Comparison of ENCODE assay signal across 8 cellular contexts in genomic region chr16:58336332-58337089, GRCh38. TPM values are rescaled to one million over a fixed set of nuclear protein-coding genes. Genes with fewer than 3 reads are reported as not detected.
DNase-seq lines count a peak whose midpoint lies in the region; ATAC-seq and TF ChIP-seq lines count a peak whose summit lies in the region.

No MANE protein-coding gene starts in this region.

- H4K8ac ChIP-seq in trophoblast cell (ENCODE audit: low read depth, low read length), result no peak overlapping the region

- in situ Hi-C loops in GM23248 (cut with MboI), result loop anchor here (25.0 kb wide), 1 partner anchor 326 kb away; no protein-coding TSS in a partner anchor

- CTCF ChIA-PET in SK-N-SH (lab: Yijun Ruan, JAX), result interaction anchor here (0.6 to 21.6 kb wide), 82 partner anchors 9 to 447 kb away, joined by 3 to 542 read pairs (median 4); partner anchors contain the start of genes GINS3, NDRG4 and PRSS54

- no peak overlapping the region for H3K14ac ChIP-seq in trophoblast cell (ENCODE audit: low read length)

- H3K27me3 ChIP-seq in DND-41 (ENCODE audit: insufficient read depth, low read length, poor library complexity), result no peaks in the 10 kb centered on the region
- H3K27me3 ChIP-seq in GM23248 (replicated peaks; ENCODE audit: insufficient read depth), result no peaks in the 10 kb centered on the region; the same call in 1 of the 2 replicates
- H3K27me3 ChIP-seq in Loucy (ENCODE audit: insufficient read depth, low read length, poor library complexity, severe bottlenecking), result no peaks in the 10 kb centered on the region
- no peaks in the 10 kb centered on the region for H3K27me3 ChIP-seq in SK-N-SH (ENCODE audit: insufficient read depth)
- no peaks in the 10 kb centered on the region for H3K27me3 ChIP-seq in trophoblast cell (ENCODE audit: insufficient read depth, low read length)
- no peaks in the 10 kb centered on the region for H3K27me3 ChIP-seq in upper lobe of left lung

- H4K12ac ChIP-seq in trophoblast cell (ENCODE audit: low read depth, low read length), result no peak overlapping the region

- H3K27ac Mint-ChIP-seq in activated naive CD4-positive, alpha-beta T cell treated with anti-CD3 and anti-CD28 coated beads, Interleukin-2, amount 50 U/mL, for 24 hours, result no peak overlapping the region

- no peaks in the 10 kb centered on the region for H3K9me3 Mint-ChIP-seq in activated naive CD4-positive, alpha-beta T cell treated with anti-CD3 and anti-CD28 coated beads, Interleukin-2, amount 50 U/mL, for 24 hours

- POLR2A ChIA-PET in SK-N-SH (lab: Yijun Ruan, JAX), result interaction anchor here (0.7 to 1.4 kb wide), 4 partner anchors 22 to 164 kb away, joined by 3 to 9 read pairs (median 4); partner anchors contain the start of gene NDRG4

- peaks cover 10% of the 10 kb centered on the region for H3K4me1 ChIP-seq in DND-41 (ENCODE audit: insufficient read depth, low read length)
- no peaks in the 10 kb centered on the region for H3K4me1 ChIP-seq in GM23248 (ENCODE audit: insufficient read depth)
- H3K4me1 ChIP-seq in Loucy (ENCODE audit: insufficient read depth, low read length, poor library complexity, severe bottlenecking), result peaks cover 4% of the 10 kb centered on the region
- H3K4me1 ChIP-seq in SK-N-SH (ENCODE audit: control insufficient read depth in 1 of 2, insufficient read depth in 2 of 2, low read depth in 1 of 2, low read length in 1 of 2), result no peaks in the 10 kb centered on the region; a peak in 2 of 4 replicates
- H3K4me1 ChIP-seq in trophoblast cell (ENCODE audit: control insufficient read depth in 1 of 2, insufficient read depth in 2 of 2, low read length in 2 of 2), result no peaks in the 10 kb centered on the region
- H3K4me1 ChIP-seq in upper lobe of left lung, result peaks cover 0 to 9% (median 5%) of the 10 kb centered on the region in 4 donors

- no peak overlapping the region for H3K18ac ChIP-seq in trophoblast cell (ENCODE audit: low read length)

- H2AFZ ChIP-seq in DND-41 (ENCODE audit: low read depth, low read length) (peak overlapping the region; percentile 70), GM23248 (peak overlapping the region; percentile 91), Loucy (ENCODE audit: low read length) (peak overlapping the region; percentile 79), SK-N-SH (ENCODE audit: low read depth) (peak overlapping the region; percentile 72), trophoblast cell (ENCODE audit: insufficient read depth, low read length, poor library complexity) (no peak overlapping the region)

- peaks cover 8% of the 10 kb centered on the region for H3K4me1 Mint-ChIP-seq in activated naive CD4-positive, alpha-beta T cell treated with anti-CD3 and anti-CD28 coated beads, Interleukin-2, amount 50 U/mL, for 24 hours

- H3K79me1 ChIP-seq in trophoblast cell (ENCODE audit: low read length), result no peaks in the 10 kb centered on the region

- peak; percentile 94 for TF ChIP-seq RAD21 in SK-N-SH (IDR thresholded peaks at IDR 0.05; ENCODE audit: low read length)

- ATAC-seq in DND-41 (ENCODE audit: insufficient read depth, low read depth), result peak; percentile 94
- peak; percentile 66 for ATAC-seq in Right ventricle myocardium inferior
- ATAC-seq in upper lobe of left lung (ENCODE audit: low FRiP score in 2 of 2), result peak; percentile 75 to 91

- H2AK5ac ChIP-seq in trophoblast cell (ENCODE audit: low read length), result no peak overlapping the region

- no peak overlapping the region for H2BK5ac ChIP-seq in trophoblast cell (ENCODE audit: low read depth, low read length, poor library complexity)

- H3K4me3 Mint-ChIP-seq in activated naive CD4-positive, alpha-beta T cell treated with anti-CD3 and anti-CD28 coated beads, Interleukin-2, amount 50 U/mL, for 24 hours, result peak overlapping the region; percentile 17

- peak overlapping the region; percentile 66 for H3K4me2 ChIP-seq in DND-41 (ENCODE audit: insufficient read depth, low read length)
- H3K4me2 ChIP-seq in GM23248 (ENCODE audit: unreplicated experiment), result peak overlapping the region; percentile 95
- H3K4me2 ChIP-seq in Loucy (ENCODE audit: low read depth, low read length, poor library complexity, severe bottlenecking), result peak overlapping the region; percentile 55
- H3K4me2 ChIP-seq in SK-N-SH, result peak overlapping the region; percentile 35; the same call in 1 of the 2 replicates
- H3K4me2 ChIP-seq in trophoblast cell (ENCODE audit: low read length), result no peak overlapping the region

- H3K36me3 ChIP-seq in DND-41 (ENCODE audit: insufficient read depth, low read length) (no peaks in the 10 kb centered on the region), GM23248 (ENCODE audit: low read depth) (no peaks in the 10 kb centered on the region), Loucy (ENCODE audit: insufficient read depth, low read length) (no peaks in the 10 kb centered on the region), SK-N-SH (replicated peaks in 1 of 2; ENCODE audit: control insufficient read depth in 1 of 2, insufficient read depth in 2 of 2, low read length in 1 of 2) (no peaks in the 10 kb centered on the region), trophoblast cell (ENCODE audit: control insufficient read depth in 1 of 2, insufficient read depth in 2 of 2, low read length in 2 of 2) (no peaks in the 10 kb centered on the region), upper lobe of left lung (no peaks in the 10 kb centered on the region)

- H3K23ac ChIP-seq in trophoblast cell (ENCODE audit: low read length), result no peak overlapping the region

- no peaks in the 10 kb centered on the region for H3K9me3 ChIP-seq in DND-41 (ENCODE audit: insufficient read depth, low read length, severe bottlenecking)
- no peaks in the 10 kb centered on the region for H3K9me3 ChIP-seq in GM23248 (ENCODE audit: low read depth)
- H3K9me3 ChIP-seq in Loucy (ENCODE audit: insufficient read depth, low read depth, low read length), result no peaks in the 10 kb centered on the region
- no peaks in the 10 kb centered on the region for H3K9me3 ChIP-seq in SK-N-SH
- no peaks in the 10 kb centered on the region for H3K9me3 ChIP-seq in trophoblast cell (ENCODE audit: insufficient read depth, low read depth, low read length)
- H3K9me3 ChIP-seq in upper lobe of left lung, result no peaks in the 10 kb centered on the region

- H3K9ac ChIP-seq in DND-41 (ENCODE audit: low read depth, low read length) (peak overlapping the region; percentile 41), GM23248 (peak overlapping the region; percentile 34; the same call in 1 of the 2 replicates), Loucy (ENCODE audit: low read depth, low read length, poor library complexity, severe bottlenecking) (no peak overlapping the region), SK-N-SH (no peak overlapping the region), trophoblast cell (ENCODE audit: low read length) (no peak overlapping the region)

- no peaks in the 10 kb centered on the region for H3K79me2 ChIP-seq in DND-41 (ENCODE audit: insufficient read depth, low read length)
- H3K79me2 ChIP-seq in GM23248 (ENCODE audit: insufficient read depth), result no peaks in the 10 kb centered on the region
- no peaks in the 10 kb centered on the region for H3K79me2 ChIP-seq in Loucy (ENCODE audit: insufficient read depth, low read length)
- no peaks in the 10 kb centered on the region for H3K79me2 ChIP-seq in SK-N-SH (ENCODE audit: insufficient read depth)
- H3K79me2 ChIP-seq in trophoblast cell (ENCODE audit: control insufficient read depth, insufficient read depth, low read length, poor library complexity), result no peaks in the 10 kb centered on the region

- 17 to 19% methylated on average over 24 of the region's 24 CpGs for WGBS in GM23248 (ENCODE audit: low coverage in 1 of 2, low lambda C conversion rate in 2 of 2, missing lambda C conversion rate in 2 of 2), 2 experiments
- WGBS in SK-N-SH (ENCODE audit: low lambda C conversion rate), result 17% methylated on average over 24 of the region's 24 CpGs
- WGBS in trophoblast cell (ENCODE audit: extremely low coverage, insufficient coverage, insufficient read length), result no CpG with 5 or more reads among the region's 24 CpGs
- 20 to 21% methylated on average over 24 of the region's 24 CpGs for WGBS in upper lobe of left lung, 2 donors

- H3K4ac ChIP-seq in trophoblast cell (ENCODE audit: low read depth, low read length), result no peak overlapping the region

- no peak overlapping the region for H2BK120ac ChIP-seq in trophoblast cell (ENCODE audit: insufficient read depth, low read length, poor library complexity)

- peak; percentile 99 for TF ChIP-seq CTCF in DND-41 (IDR thresholded peaks at IDR 0.05; ENCODE audit: borderline replicate concordance, extremely low read depth, low read length, poor library complexity, severe bottlenecking)
- TF ChIP-seq CTCF in Loucy (conservative IDR thresholded peaks at IDR 0.05; ENCODE audit: low read length), result peak; percentile 99
- peak; percentile 94 for TF ChIP-seq CTCF in SK-N-SH (IDR thresholded peaks at IDR 0.05)
- TF ChIP-seq CTCF in upper lobe of left lung (IDR thresholded peaks at IDR 0.05), result peak; percentile 74 to 89 (median 87)

- H3K36me3 Mint-ChIP-seq in activated naive CD4-positive, alpha-beta T cell treated with anti-CD3 and anti-CD28 coated beads, Interleukin-2, amount 50 U/mL, for 24 hours, result no peaks in the 10 kb centered on the region

- H3K27me3 Mint-ChIP-seq in activated naive CD4-positive, alpha-beta T cell treated with anti-CD3 and anti-CD28 coated beads, Interleukin-2, amount 50 U/mL, for 24 hours, result peaks cover 3% of the 10 kb centered on the region

- H4K91ac ChIP-seq in trophoblast cell (ENCODE audit: low read depth, low read length), result no peak overlapping the region

- no peak overlapping the region for H2BK12ac ChIP-seq in trophoblast cell (ENCODE audit: low read length)

- DNase-seq in DND-41 (peak; percentile 91), GM23248 (peak; percentile 77), SK-N-SH (peak; percentile 73), Right ventricle myocardium inferior (ENCODE audit: missing footprints) (peak; percentile 84), trophoblast cell (peak; percentile 86 to 94), upper lobe of left lung (peak in 1 of 2 donors; percentile 79)

- peak overlapping the region in 1 of 2 experiments; percentile 47; a peak in 2 of 4 replicates for H3K4me3 ChIP-seq in DND-41 (ENCODE audit: low read depth in 1 of 2, low read length in 2 of 2)
- peak overlapping the region; percentile 71 for H3K4me3 ChIP-seq in GM23248
- peak overlapping the region; percentile 14 for H3K4me3 ChIP-seq in Loucy (ENCODE audit: low read length, poor library complexity, severe bottlenecking)
- peak overlapping the region in 1 of 2 experiments; percentile 31; a peak in 1 of 4 replicates for H3K4me3 ChIP-seq in SK-N-SH (ENCODE audit: low read depth in 2 of 2, low read length in 1 of 2)
- H3K4me3 ChIP-seq in trophoblast cell (ENCODE audit: low read depth, low read length), result no peak overlapping the region
- peak overlapping the region; percentile 0 to 40 (median 18) for H3K4me3 ChIP-seq in upper lobe of left lung

- no peaks in the 10 kb centered on the region for H4K20me1 ChIP-seq in DND-41 (ENCODE audit: insufficient read depth, low read length)
- no peaks in the 10 kb centered on the region for H4K20me1 ChIP-seq in GM23248 (ENCODE audit: insufficient read depth)
- H4K20me1 ChIP-seq in Loucy (ENCODE audit: insufficient read depth, low read length, poor library complexity, severe bottlenecking), result no peaks in the 10 kb centered on the region
- no peaks in the 10 kb centered on the region for H4K20me1 ChIP-seq in SK-N-SH (ENCODE audit: insufficient read depth)

- H3K27ac ChIP-seq in DND-41 (ENCODE audit: low read length), result peak overlapping the region; percentile 56; the same call in 1 of the 2 replicates
- no peak overlapping the region for H3K27ac ChIP-seq in GM23248
- H3K27ac ChIP-seq in SK-N-SH (ENCODE audit: low read depth in 2 of 2, low read length in 1 of 2), result no peak overlapping the region
- no peak overlapping the region for H3K27ac ChIP-seq in trophoblast cell (ENCODE audit: low read depth, low read length)
- no peak overlapping the region for H3K27ac ChIP-seq in upper lobe of left lung

- TF ChIP-seq POLR2A in upper lobe of left lung (IDR thresholded peaks at IDR 0.05), result no peak

- TF ChIP-seq EP300 in SK-N-SH (IDR thresholded peaks at IDR 0.05; ENCODE audit: borderline replicate concordance in 1 of 2, low read depth in 1 of 2, low read length in 1 of 2) (no peak), upper lobe of left lung (IDR thresholded peaks at IDR 0.05) (no peak)

- no peaks in the 10 kb centered on the region for H3K9me2 ChIP-seq in GM23248 (ENCODE audit: insufficient read depth)
- H3K9me2 ChIP-seq in Loucy (replicated peaks; ENCODE audit: low read depth, low read length), result no peaks in the 10 kb centered on the region
- no peaks in the 10 kb centered on the region for H3K9me2 ChIP-seq in SK-N-SH

- H3F3A ChIP-seq in GM23248 (ENCODE audit: insufficient read depth) (no peaks in the 10 kb centered on the region), Loucy (ENCODE audit: low read depth) (no peaks in the 10 kb centered on the region), SK-N-SH (replicated peaks; ENCODE audit: insufficient read depth) (no peaks in the 10 kb centered on the region)

- intact Hi-C loops in Right ventricle myocardium inferior (cut with DNase I), result loop anchor here (1.0 to 5.0 kb wide), 3 partner anchors 96 to 296 kb away; no protein-coding TSS in a partner anchor

RNA-seq across cellular contexts. Expression of gene PRSS54, which starts 41.7 kb away (rescaled TPM):
- not detected in 2 replicates for total RNA-seq in GM23248 (2014; rRNA removed; shearing (Covaris generic))
- polyA plus RNA-seq in GM23248 (2016; fragmentation: Nextera tagmentation; extraction: Ambion mirVana) (not detected in 2 replicates), SK-N-SH (2012; rRNA removed) (not detected in 2 replicates)
- polyA plus RNA-seq in SK-N-SH (2012; cell fraction: cytosol; rRNA removed), result not detected in 2 replicates
- not detected in 2 replicates for polyA plus RNA-seq in SK-N-SH (2012; cell fraction: nucleus; rRNA removed)
- total RNA-seq in Right ventricle myocardium inferior (not detected), upper lobe of left lung (not detected)
- polyA plus RNA-seq in trophoblast cell (2013), result not detected in 2 replicates

RNA-seq across cellular contexts. Expression of gene GINS3, which starts 55.8 kb away (rescaled TPM):
- total RNA-seq in GM23248 (2014; rRNA removed; shearing (Covaris generic)), result 2.9 and 7.7 TPM in 2 replicates
- 2.7 and 2.9 TPM in 2 replicates for polyA plus RNA-seq in GM23248 (2016; fragmentation: Nextera tagmentation; extraction: Ambion mirVana)
- 8.7 and 9.8 TPM in 2 replicates for polyA plus RNA-seq in SK-N-SH (2012; rRNA removed)
- polyA plus RNA-seq in SK-N-SH (2012; cell fraction: cytosol; rRNA removed), result 7.6 and 8.8 TPM in 2 replicates
- 4.6 and 6.2 TPM in 2 replicates for polyA plus RNA-seq in SK-N-SH (2012; cell fraction: nucleus; rRNA removed)
- total RNA-seq in Right ventricle myocardium inferior, result 6.5 TPM
- 6.2 and 6.5 TPM in 2 replicates for polyA plus RNA-seq in trophoblast cell (2013)
- 1 to 10 TPM; 1.0 to 4.0 (median 2.9) TPM for total RNA-seq in upper lobe of left lung

Comparison
In these comparisons a context has a peak if more than half of its experiments do, and no peak if none do; other contexts are left out.
1. H3K9ac ChIP-seq: peak in DND-41 (single experiment) and GM23248 (single experiment); none in Loucy (single experiment), SK-N-SH (single experiment) and trophoblast cell (single experiment).
2. Peak in every context shown above with its lines, with median percentiles within 50 percentile points of each other: ATAC-seq and CTCF ChIP-seq.